Comparison of ENCODE assay signal across 9 cellular contexts in the genomic region with DNA sequence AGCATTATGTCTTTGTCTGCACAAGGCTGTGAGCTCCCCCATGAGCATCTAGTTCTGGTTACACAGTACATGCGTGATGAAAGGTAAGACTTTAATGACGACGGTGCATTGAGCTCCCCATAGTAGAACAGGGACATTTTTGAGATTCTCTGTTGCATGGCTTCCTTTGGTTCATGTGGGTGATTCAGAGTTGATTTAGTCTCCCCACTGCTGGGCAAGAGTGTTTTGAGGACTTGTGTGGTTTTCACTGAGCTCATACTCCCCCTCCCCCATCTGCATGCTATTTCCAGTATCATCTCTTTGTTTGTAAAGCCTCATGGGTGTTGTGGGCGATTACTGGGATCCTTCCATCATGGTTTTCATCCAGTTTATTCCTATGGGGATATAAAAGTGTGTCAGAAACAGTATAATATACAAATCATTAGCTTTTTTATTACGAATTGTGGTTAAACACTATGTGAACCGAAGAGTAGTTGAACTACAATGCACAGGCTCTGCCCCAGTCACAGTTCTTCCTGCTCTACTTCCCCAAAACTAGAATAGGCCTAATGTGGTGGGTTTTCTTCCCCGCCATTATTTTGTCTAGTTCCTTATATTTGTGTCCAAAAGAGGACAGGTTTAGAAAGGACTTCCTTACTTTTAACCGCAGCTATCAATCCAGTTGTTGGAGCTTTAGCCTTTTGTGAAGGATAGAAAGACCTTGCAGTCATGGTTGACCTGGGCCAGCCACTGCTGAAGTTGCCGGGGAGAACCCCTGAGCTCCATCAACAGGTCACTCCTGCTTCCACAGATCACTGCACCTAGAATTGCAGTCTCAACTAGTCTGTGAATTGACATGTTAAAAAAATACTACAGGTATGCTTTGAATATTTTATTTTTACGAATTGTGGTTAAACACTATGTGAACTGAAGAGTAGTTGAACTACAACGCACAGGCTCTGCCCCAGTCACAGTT. TPM values are rescaled to one million over a fixed set of nuclear protein-coding genes. Genes with fewer than 3 reads are reported as not detected.
DNase-seq lines count a peak whose midpoint lies in the region; ATAC-seq and TF ChIP-seq lines count a peak whose summit lies in the region.
"Had no signal": no experiment of that assay in that cellular context is flagged by ENCODE, and none has a peak within 500 bp of the region (broad histone marks: within the 10 kb centered on the region; RNA-seq: fewer than 3 reads in every experiment).

No MANE protein-coding gene starts in this region.

- in situ Hi-C loops in brain microvascular endothelial cell (cut with HindIII; ENCODE audit: low pct_ligation_motif_present, low sequenced_read_pairs), result no loop called here

- no peak overlapping the region for H3K27ac Mint-ChIP-seq in type B pancreatic cell

- H3K36me3 Mint-ChIP-seq in type B pancreatic cell, result no peaks in the 10 kb centered on the region

- H3K4me3 Mint-ChIP-seq in type B pancreatic cell, result no peak overlapping the region

- WGBS in lower leg skin, 2 donors, result 74 to 75% methylated on average over 11 of the region's 11 CpGs

- intact Hi-C loops in dorsolateral prefrontal cortex (cut with DNase I), result no loop called here
- intact Hi-C loops in lower leg skin (cut with DNase I; ENCODE audit: low total_unique reads), result no loop called here

- no peaks in the 10 kb centered on the region for H3K4me1 Mint-ChIP-seq in type B pancreatic cell (ENCODE audit: unreplicated experiment)

- H3K27me3 ChIP-seq in HL-60 (ENCODE audit: insufficient read depth, poor library complexity, severe bottlenecking), result no peaks in the 10 kb centered on the region
- H3K27me3 ChIP-seq in brain microvascular endothelial cell (replicated peaks), result no peaks in the 10 kb centered on the region
- H3K27me3 ChIP-seq in dorsolateral prefrontal cortex, result peaks cover 0 to 4% (median 0%) of the 10 kb centered on the region in 45 donors

- no peaks in the 10 kb centered on the region for H3K9me3 Mint-ChIP-seq in type B pancreatic cell

- no peak overlapping the region for H3K4me3 ChIP-seq in AG09309 (ENCODE audit: control insufficient read depth, low read depth, low read length)
- H3K4me3 ChIP-seq in HL-60 (replicated peaks; ENCODE audit: insufficient read depth, low read length), result no peak overlapping the region
- no peak overlapping the region for H3K4me3 ChIP-seq in brain microvascular endothelial cell (ENCODE audit: low read depth, low read length)
- no peak overlapping the region for H3K4me3 ChIP-seq in dorsolateral prefrontal cortex
- H3K4me3 ChIP-seq in lower leg skin (ENCODE audit: low read depth, poor library complexity, severe bottlenecking), result no peak overlapping the region
- H3K4me3 ChIP-seq: lower lobe of right lung had no signal

- no peak for TF ChIP-seq POLR2A in lower leg skin (IDR thresholded peaks at IDR 0.05)

- peak overlapping the region; percentile 84 for H3K27ac ChIP-seq in HL-60 (replicated peaks)
- peak overlapping the region; percentile 20 for H3K27ac ChIP-seq in brain microvascular endothelial cell
- H3K27ac ChIP-seq in dorsolateral prefrontal cortex, result no peak overlapping the region
- H3K27ac ChIP-seq: lower lobe of right lung had no signal

- peak; percentile 43 for ATAC-seq in GM19438 (IDR thresholded peaks at IDR 0.05; ENCODE audit: low read depth, unreplicated experiment)

- peaks cover 4% of the 10 kb centered on the region for H3K27me3 Mint-ChIP-seq in type B pancreatic cell

- DNase-seq in AG09309 (ENCODE audit: low read depth) (peak; percentile 7), HL-60 (ENCODE audit: low read depth in 1 of 2, low spot score in 1 of 2) (peak in 1 of 2 experiments; percentile 87), brain microvascular endothelial cell (peak; percentile 92), type B pancreatic cell (ENCODE audit: extremely low spot score, unreplicated experiment) (no peak), dorsolateral prefrontal cortex (no peak), NAMALWA (ENCODE audit: low spot score) (no peak), lower leg skin (ENCODE audit: low spot score in 2 of 2) (no peak)
- DNase-seq: lower lobe of right lung had no signal

- H3K36me3 ChIP-seq in brain microvascular endothelial cell (replicated peaks), result no peaks in the 10 kb centered on the region
- H3K36me3 ChIP-seq: lower lobe of right lung had no signal

- TF ChIP-seq CTCF in AG09309 (IDR thresholded peaks at IDR 0.05; ENCODE audit: control insufficient read depth, insufficient read depth, low read depth, low read length, missing control alignments) (no peak), HL-60 (IDR thresholded peaks at IDR 0.05; ENCODE audit: insufficient read depth, low read length) (no peak), brain microvascular endothelial cell (IDR thresholded peaks at IDR 0.05; ENCODE audit: low read depth, low read length, missing control alignments) (no peak), type B pancreatic cell (conservative IDR thresholded peaks at IDR 0.05) (no peak), dorsolateral prefrontal cortex (IDR thresholded peaks at IDR 0.05 in 54 of 56, conservative IDR thresholded peaks at IDR 0.05 in 2 of 56; ENCODE audit: low read depth in 1 of 56, partially characterized antibody in 56 of 56) (no peak), lower leg skin (IDR thresholded peaks at IDR 0.05) (no peak)

RNA-seq across cellular contexts. Expression of a gene that starts 30.4 kb away (rescaled TPM):
- total RNA-seq in type B pancreatic cell (ENCODE audit: low replicate concordance), result 5.5 and 19.5 TPM in 2 replicates
- 10 to 100 TPM in 109 of 120 experiments, 1 to 10 TPM in 11; 5.2 to 38.7 (median 15.2) TPM for total RNA-seq in dorsolateral prefrontal cortex
- total RNA-seq in lower leg skin, result 10 to 100 TPM; 26.1 to 54.7 (median 36.2) TPM

Comparison
In these comparisons a context has a peak if more than half of its experiments do, and no peak if none do; other contexts are left out.
1. DNase-seq: peak in AG09309 (single experiment) and brain microvascular endothelial cell (single experiment); none in type B pancreatic cell (single experiment), dorsolateral prefrontal cortex (0 of 10), NAMALWA (single experiment) and lower leg skin (0 of 2).
2. H3K27ac ChIP-seq: peak in HL-60 (single experiment) and brain microvascular endothelial cell (single experiment); none in dorsolateral prefrontal cortex (0 of 59).